Comparison of ENCODE assay signal across 8 cellular contexts in the genomic region with DNA sequence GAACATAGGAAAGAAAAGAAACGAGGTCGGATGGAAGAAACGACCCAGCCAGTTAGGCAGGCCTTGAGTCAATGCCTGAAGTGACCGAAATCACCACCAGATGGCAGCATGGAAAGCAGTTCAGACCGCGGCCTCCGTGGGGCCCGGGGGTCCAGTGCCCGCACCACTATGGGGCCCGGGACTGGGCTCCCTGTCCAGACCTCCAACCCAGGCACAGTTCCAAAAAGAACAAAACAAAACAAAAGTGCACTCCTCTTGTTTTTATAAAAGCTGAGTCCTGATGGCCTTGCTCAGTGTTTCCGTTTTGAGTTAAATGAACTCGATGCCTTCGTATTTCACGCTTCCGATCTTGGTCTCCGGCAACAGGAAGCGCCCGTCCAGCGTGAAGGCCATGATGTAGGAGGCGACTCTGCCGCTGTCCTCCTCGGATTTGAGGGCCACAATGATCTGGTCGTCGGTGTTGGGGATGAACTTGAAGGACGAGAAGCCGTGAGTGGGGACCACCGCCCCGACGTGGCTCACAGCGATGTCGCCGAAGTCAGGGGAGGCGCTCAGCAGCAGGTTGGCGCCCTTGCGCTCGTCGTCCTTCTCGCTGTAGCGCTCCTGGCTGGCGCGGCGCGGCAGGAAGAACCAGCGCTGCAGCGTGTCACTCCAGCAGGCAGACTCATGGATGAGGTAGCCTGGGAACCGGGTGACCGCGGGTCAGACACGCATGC. TPM values are rescaled to one million over a fixed set of nuclear protein-coding genes. Genes with fewer than 3 reads are reported as not detected.
A peak's percentile ranks its signal among the peaks of the same experiment; 100 is the strongest.
DNase-seq lines count a peak whose midpoint lies in the region; ATAC-seq and TF ChIP-seq lines count a peak whose summit lies in the region.

No MANE protein-coding gene starts in this region.

- no peaks in the 10 kb centered on the region for H3F3A ChIP-seq in smooth muscle cell (ENCODE audit: low read depth)

- H4K20me1 ChIP-seq in smooth muscle cell (ENCODE audit: low read depth) = peaks cover 45% of the 10 kb centered on the region

- H3K4me2 ChIP-seq in smooth muscle cell = no peak overlapping the region

- intact Hi-C loops in adrenal gland (cut with DNase I) (loop anchor here in 1 of 2 donors (5.0 kb wide), 1 partner anchor 49 kb away; no protein-coding TSS in a partner anchor), right cardiac atrium (cut with DNase I) (loop anchor here in 1 of 4 donors (10.0 kb wide), 1 partner anchor 401 kb away; no protein-coding TSS in a partner anchor)

- TF ChIP-seq POLR2A in adrenal gland (IDR thresholded peaks at IDR 0.05) = no peak

- H3K9me3 ChIP-seq in SJCRH30 (replicated peaks) = no peaks in the 10 kb centered on the region
- no peaks in the 10 kb centered on the region for H3K9me3 ChIP-seq in adrenal gland (replicated peaks in 1 of 3)
- no peaks in the 10 kb centered on the region for H3K9me3 ChIP-seq in right cardiac atrium (ENCODE audit: control insufficient read depth, low read length)
- no peaks in the 10 kb centered on the region for H3K9me3 ChIP-seq in smooth muscle cell (replicated peaks; ENCODE audit: low read depth)

- peak; percentile 37 to 57 for ATAC-seq in right cardiac atrium
- ATAC-seq in HG03460 (IDR thresholded peaks at IDR 0.05; ENCODE audit: unreplicated experiment) = no peak

- H3K4me1 ChIP-seq in SJCRH30 = no peaks in the 10 kb centered on the region
- H3K4me1 ChIP-seq in adrenal gland (replicated peaks in 1 of 2) = peaks cover 17 to 39% of the 10 kb centered on the region in 2 donors
- H3K4me1 ChIP-seq in right cardiac atrium (ENCODE audit: control insufficient read depth, insufficient read depth, low read length) = no peaks in the 10 kb centered on the region
- no peaks in the 10 kb centered on the region for H3K4me1 ChIP-seq in smooth muscle cell (ENCODE audit: low read depth)

- H3K9ac ChIP-seq in smooth muscle cell (ENCODE audit: low read depth) = no peak overlapping the region

- peak; percentile 65 to 80 (median 71) for TF ChIP-seq CTCF in adrenal gland (IDR thresholded peaks at IDR 0.05)
- TF ChIP-seq CTCF in smooth muscle cell (IDR thresholded peaks at IDR 0.05; ENCODE audit: borderline replicate concordance, insufficient read depth, poor library complexity, severe bottlenecking) = peak; percentile 64

- H3K27me3 ChIP-seq in SJCRH30 = no peaks in the 10 kb centered on the region
- no peaks in the 10 kb centered on the region for H3K27me3 ChIP-seq in adrenal gland
- no peaks in the 10 kb centered on the region for H3K27me3 ChIP-seq in right cardiac atrium (ENCODE audit: control insufficient read depth, insufficient read depth)
- H3K27me3 ChIP-seq in smooth muscle cell (ENCODE audit: low read depth) = no peaks in the 10 kb centered on the region

- H2AFZ ChIP-seq in smooth muscle cell (ENCODE audit: low read depth) = no peak overlapping the region

- DNase-seq in NCI-H748 (lab: John Stamatoyannopoulos, UW; ENCODE audit: unreplicated experiment) (peak; percentile 14), NCI-H748 treated with DMSO at 0.1 percent for 48 hours (lab: John Stamatoyannopoulos, UW) (no peak), SJCRH30 (peak; percentile 65 to 81), adrenal gland (peak; percentile 41 to 83 (median 64)), right cardiac atrium (peak; percentile 24 to 83 (median 79)), smooth muscle cell (lab: John Stamatoyannopoulos, UW; ENCODE audit: unreplicated experiment) (no peak), SW480 (ENCODE audit: low spot score) (no peak)

- H3K79me2 ChIP-seq in smooth muscle cell (ENCODE audit: low read depth) = no peaks in the 10 kb centered on the region

- no peak overlapping the region for H3K27ac ChIP-seq in SJCRH30
- H3K27ac ChIP-seq in adrenal gland = peak overlapping the region in 2 of 5 donors; percentile 21 to 23
- no peak overlapping the region for H3K27ac ChIP-seq in right cardiac atrium (ENCODE audit: low read length)
- no peak overlapping the region for H3K27ac ChIP-seq in smooth muscle cell (ENCODE audit: low read depth)

- H3K36me3 ChIP-seq in SJCRH30 (peaks cover 69% of the 10 kb centered on the region), adrenal gland (replicated peaks in 1 of 2) (peaks cover 0 to 55% of the 10 kb centered on the region in 2 donors), smooth muscle cell (ENCODE audit: low read depth) (no peaks in the 10 kb centered on the region)

- 60 to 71% (median 69%) methylated on average over 30 to 49 of the region's 49 CpGs for WGBS in adrenal gland, 4 donors
- 71% methylated on average over 49 of the region's 49 CpGs for WGBS in right cardiac atrium
- WGBS in smooth muscle cell (ENCODE audit: low lambda C conversion rate) = 88% methylated on average over 49 of the region's 49 CpGs

- H3K4me3 ChIP-seq in SJCRH30 = no peak overlapping the region
- no peak overlapping the region for H3K4me3 ChIP-seq in adrenal gland
- no peak overlapping the region for H3K4me3 ChIP-seq in right cardiac atrium (ENCODE audit: low read length)
- no peak overlapping the region for H3K4me3 ChIP-seq in smooth muscle cell

RNA-seq across cellular contexts. Expression of gene LGALS3BP, which starts 13.7 kb away (rescaled TPM):
- 140 and 142 TPM in 2 replicates for total RNA-seq in SJCRH30 (2014; rRNA removed; shearing (Covaris generic))
- total RNA-seq in adrenal gland (1,000 to 10,000 TPM in 2 of 8 donors, 100 to 1,000 TPM in 6; 449 to 1,588 (median 791) TPM), right cardiac atrium (100 to 1,000 TPM; 439 to 581 (median 506) TPM), smooth muscle cell (55.7 and 66.5 TPM in 2 replicates)
- polyA plus RNA-seq in adrenal gland (100 to 1,000 TPM; 266 to 499 (median 286) TPM), right cardiac atrium (397 TPM), smooth muscle cell (110 and 151 TPM in 2 replicates)

RNA-seq across cellular contexts. Expression of gene CANT1, which starts 16.2 kb away (rescaled TPM):
- total RNA-seq in SJCRH30 (2014; rRNA removed; shearing (Covaris generic)) = 89.0 and 98.6 TPM in 2 replicates
- total RNA-seq in adrenal gland = 10 to 100 TPM; 36.5 to 78.3 (median 61.5) TPM
- 10 to 100 TPM; 10.3 to 29.5 (median 10.7) TPM for polyA plus RNA-seq in adrenal gland
- total RNA-seq in right cardiac atrium = 10 to 100 TPM; 28.1 to 38.8 (median 33.3) TPM
- 13.6 TPM for polyA plus RNA-seq in right cardiac atrium
- 41.9 and 42.1 TPM in 2 replicates for total RNA-seq in smooth muscle cell
- polyA plus RNA-seq in smooth muscle cell = 36.5 and 38.3 TPM in 2 replicates

RNA-seq across cellular contexts. Expression of gene C1QTNF1, which starts 30.6 kb away (rescaled TPM):
- total RNA-seq in SJCRH30 (2014; rRNA removed; shearing (Covaris generic)) = 45.7 and 48.3 TPM in 2 replicates
- total RNA-seq in adrenal gland (100 to 1,000 TPM in 6 of 8 donors, 10 to 100 TPM in 2; 74.6 to 175 (median 137) TPM), right cardiac atrium (100 to 1,000 TPM; 232 to 655 (median 355) TPM), smooth muscle cell (5.1 and 5.7 TPM in 2 replicates)
- polyA plus RNA-seq in adrenal gland (100 to 1,000 TPM in 1 of 3 donors, 10 to 100 TPM in 2; 17.2 to 147 (median 74.4) TPM), right cardiac atrium (286 TPM), smooth muscle cell (9.4 and 10.0 TPM in 2 replicates)

Comparison
In these comparisons a context has a peak if more than half of its experiments do, and no peak if none do; other contexts are left out.
1. DNase-seq: peak in NCI-H748 (single experiment), SJCRH30 (2 of 2), adrenal gland (7 of 7) and right cardiac atrium (3 of 3); none in NCI-H748 treated with DMSO at 0.1 percent for 48 hours (single experiment), smooth muscle cell (single experiment) and SW480 (single experiment).